ENCODE assay signal across 1 cellular context in the genomic region with DNA sequence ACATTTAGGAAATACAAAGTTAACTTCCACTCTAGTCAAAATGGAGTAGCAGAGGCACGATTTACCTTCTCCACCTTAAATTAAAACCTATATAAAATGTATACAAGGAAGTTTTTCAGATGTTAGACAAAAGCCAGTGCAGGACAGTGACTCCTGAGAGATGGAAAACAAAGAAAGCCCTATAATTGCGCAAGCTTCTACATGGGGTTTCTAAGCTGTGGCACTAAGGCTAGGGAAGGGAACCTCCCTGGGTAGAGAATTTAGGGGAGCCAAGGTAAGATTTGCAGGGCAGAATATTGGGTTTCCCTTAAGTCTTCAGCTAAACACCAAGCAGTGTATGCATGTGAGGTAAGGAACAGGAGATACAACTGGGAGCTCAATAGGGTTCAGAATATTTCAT.
TF ChIP-seq lines count a peak whose summit lies in the region.

No MANE protein-coding gene starts in this region.

TF ChIP-seq in H1, 55 proteins besides CTCF, POLR2A, EP300 and RAD21:
- TF ChIP-seq SAP30 (IDR thresholded peaks at IDR 0.05; ENCODE audit: insufficient read depth, insufficient replicate concordance, low read length): no peak
- TF ChIP-seq CEBPB (IDR thresholded peaks at IDR 0.05; ENCODE audit: low read depth, low read length): peak; percentile 87
